In the genomic region with DNA sequence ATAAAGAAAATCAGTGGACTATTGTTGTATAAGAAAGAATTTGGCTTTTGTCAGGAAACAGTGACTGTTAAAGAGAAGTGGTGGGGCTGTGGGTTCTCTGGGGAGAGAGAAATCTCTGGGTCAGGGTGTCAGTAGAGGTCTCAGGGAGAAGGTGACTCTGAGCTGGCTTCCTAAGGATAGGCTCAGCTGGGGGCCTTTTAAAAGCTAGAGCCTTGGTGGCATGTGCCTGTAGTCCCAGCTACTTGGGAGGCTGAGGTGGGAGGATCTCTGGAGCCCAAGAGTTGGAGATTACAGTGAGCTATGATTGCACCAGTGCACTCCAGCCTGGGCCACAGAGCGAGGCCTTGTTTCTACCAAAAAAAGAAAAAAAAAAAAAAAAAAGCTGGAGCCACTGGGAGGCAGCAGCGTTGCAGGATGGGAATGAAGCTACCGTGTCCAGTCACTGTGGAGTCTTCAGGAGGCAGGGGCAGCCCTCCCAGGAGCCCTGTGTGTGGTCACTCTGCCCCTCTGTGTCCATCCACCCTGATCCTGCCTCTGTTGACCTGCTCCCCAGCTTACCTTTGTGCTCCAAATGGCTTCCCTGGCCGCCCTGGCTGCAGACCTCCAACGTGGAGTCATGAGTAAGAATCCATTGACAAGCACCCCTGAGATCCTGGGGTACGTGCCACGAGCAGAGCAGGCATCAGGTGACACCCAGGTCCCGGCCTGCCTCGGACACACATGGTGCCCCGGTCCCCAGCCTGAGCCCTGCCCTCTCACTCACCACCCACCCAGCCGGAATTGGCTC, we compare ENCODE assay signal across 10 cellular contexts. TPM values are rescaled to one million over a fixed set of nuclear protein-coding genes. Genes with fewer than 3 reads are reported as not detected.
DNase-seq lines count a peak whose midpoint lies in the region; ATAC-seq, FAIRE-seq and TF ChIP-seq lines count a peak whose summit lies in the region.
"Had no signal": no experiment of that assay in that cellular context is flagged by ENCODE, and none has a peak within 500 bp of the region (broad histone marks: within the 10 kb centered on the region; RNA-seq: fewer than 3 reads in every experiment).

No MANE protein-coding gene starts in this region.

- peaks cover 6% of the 10 kb centered on the region; the same call in 1 of the 3 replicates for H3K79me2 ChIP-seq in K562 (ENCODE audit: control insufficient read depth, insufficient read depth, low read length)

- TF ChIP-seq POLR2A in K562 (conservative IDR thresholded peaks at IDR 0.05): no peak

- no peaks in the 10 kb centered on the region for H3K9me3 Mint-ChIP-seq in T-cell
- H3K9me3 Mint-ChIP-seq in natural killer cell: no peaks in the 10 kb centered on the region

- peak; percentile 6 for TF ChIP-seq CTCF in AG04449 (IDR thresholded peaks at IDR 0.05; ENCODE audit: insufficient read depth, low read length, missing control alignments)
- TF ChIP-seq CTCF in K562 (IDR thresholded peaks at IDR 0.05 in 2 of 3, conservative IDR thresholded peaks at IDR 0.05 in 1 of 3; ENCODE audit: insufficient read depth in 2 of 3, low read depth in 1 of 3, low read length in 3 of 3): peak; percentile 18 to 40 (median 32); a peak in 2 of 6 replicates
- no peak for TF ChIP-seq CTCF in natural killer cell (IDR thresholded peaks at IDR 0.05)

- intact Hi-C loops in K562 (cut with micrococcal nuclease) (no loop called here), natural killer cell (cut with micrococcal nuclease) (no loop called here)

- no TSS peak for BruUV-seq in K562 (replicated peaks; lab: Mats Ljungman, UMichigan)

- H3K9me3 ChIP-seq in HUES48 (ENCODE audit: control insufficient read depth, insufficient read depth, low read length) (peaks cover 3% of the 10 kb centered on the region; the same call in 1 of the 2 replicates), K562 (replicated peaks; ENCODE audit: control insufficient read depth, insufficient read depth, low read depth, low read length) (peaks cover 4% of the 10 kb centered on the region; the same call in 1 of the 2 replicates)

- peak; percentile 80 for ATAC-seq in K562
- no peak for ATAC-seq in T-cell (replicated peaks in 1 of 4)
- no peak for ATAC-seq in natural killer cell

- no peak for TF ChIP-seq RAD21 in K562 (CRISPR knock-in tag; conservative IDR thresholded peaks at IDR 0.05 in 1 of 2, IDR thresholded peaks at IDR 0.05 in 1 of 2)

- POLR2A ChIA-PET in AG04449 (lab: Yijun Ruan, JAX): no interaction called here
- POLR2A ChIA-PET in K562 (lab: Yijun Ruan, JAX): interaction anchor here (0.6 to 0.7 kb wide), 3 partner anchors 8 to 310 kb away, joined by 3 to 4 read pairs (median 3); no protein-coding TSS in a partner anchor
- POLR2A ChIA-PET in T-cell (lab: Charles Lee): interaction anchor here in 1 of 2 donors (0.6 kb wide), 1 partner anchor 23 kb away, joined by 3 read pairs; no protein-coding TSS in a partner anchor

- H3K27ac ChIP-seq in HUES48 (ENCODE audit: low read depth, low read length): peak overlapping the region; percentile 19
- H3K27ac ChIP-seq in K562 (ENCODE audit: extremely low read depth, low read depth, low read length): peak overlapping the region; percentile 82; the same call in 2 of the 3 replicates
- H3K27ac ChIP-seq in layer of hippocampus (ENCODE audit: low read depth, low read length): peak overlapping the region; percentile 62

- no peak overlapping the region for H3K27ac Mint-ChIP-seq in T-cell
- no peak overlapping the region for H3K27ac Mint-ChIP-seq in natural killer cell

- DNase-seq in AG04449 (ENCODE audit: low read depth, low spot score): no peak
- peak; percentile 19 to 49 (median 34) for DNase-seq in K562 (ENCODE audit: extremely low read depth in 1 of 4, low spot score in 3 of 4)
- no peak for DNase-seq in T-cell
- no peak for DNase-seq in amniotic stem cell (lab: John Stamatoyannopoulos, UW)
- DNase-seq in natural killer cell: no peak
- DNase-seq in HT-29 (ENCODE audit: low spot score): no peak
- DNase-seq: activated gamma-delta T cell had no signal

- CTCF ChIA-PET in AG04449 (lab: Yijun Ruan, JAX): interaction anchor here (1.2 to 2.7 kb wide), 5 partner anchors 8 to 67 kb away, joined by 3 to 8 read pairs (median 4); no protein-coding TSS in a partner anchor
- CTCF ChIA-PET in K562 (lab: Yijun Ruan, JAX; ENCODE audit: low intra/inter-chr PET ratio): interaction anchor here (0.5 kb wide), 1 partner anchor 448 kb away, joined by 3 read pairs; no protein-coding TSS in a partner anchor
- CTCF ChIA-PET in T-cell (lab: Charles Lee): interaction anchor here (0.5 to 0.7 kb wide), 7 partner anchors 119 to 1168 kb away, joined by 3 to 9 read pairs (median 4); no protein-coding TSS in a partner anchor

- FAIRE-seq in K562 (lab: Jason Lieb, UNC): no peak
- FAIRE-seq: G401.6 had no signal

- H3K4me1 ChIP-seq in HUES48 (ENCODE audit: control insufficient read depth, insufficient read depth, low read length) (peaks cover 7% of the 10 kb centered on the region), K562 (replicated peaks in 1 of 2; ENCODE audit: control insufficient read depth in 2 of 2, insufficient read depth in 2 of 2, low read length in 2 of 2) (peaks cover 19 to 27% of the 10 kb centered on the region in 2 experiments)

- H3K4me1 Mint-ChIP-seq in T-cell (peaks cover 8 to 13% (median 11%) of the 10 kb centered on the region in 3 donors), natural killer cell (peaks cover 12 to 17% of the 10 kb centered on the region in 2 donors)

- 50% methylated on average over 5 of the region's 11 CpGs for WGBS in K562 (ENCODE audit: insufficient coverage, low coverage, missing lambda C conversion rate)

- no peaks in the 10 kb centered on the region for H3K36me3 Mint-ChIP-seq in T-cell
- no peaks in the 10 kb centered on the region for H3K36me3 Mint-ChIP-seq in natural killer cell

- in situ Hi-C loops in K562 (cut with MboI): no loop called here

- H3K36me3 ChIP-seq in HUES48 (ENCODE audit: control insufficient read depth, insufficient read depth, low read length): no peaks in the 10 kb centered on the region
- H3K36me3 ChIP-seq in K562 (ENCODE audit: control insufficient read depth, insufficient read depth, low read length): no peaks in the 10 kb centered on the region

- H3K4me3 Mint-ChIP-seq in T-cell (no peak overlapping the region), natural killer cell (no peak overlapping the region)

- no peaks in the 10 kb centered on the region for H3K27me3 Mint-ChIP-seq in T-cell
- H3K27me3 Mint-ChIP-seq in natural killer cell (ENCODE audit: low read depth in 2 of 2): no peaks in the 10 kb centered on the region

- no peak overlapping the region for H3K4me2 ChIP-seq in K562 (ENCODE audit: insufficient read depth, low read length)

- H2AFZ ChIP-seq in K562 (ENCODE audit: low read depth, low read length): peak overlapping the region; percentile 76

- H3K4me3 ChIP-seq in AG04449 (ENCODE audit: low read depth, low read length): no peak overlapping the region
- no peak overlapping the region for H3K4me3 ChIP-seq in HUES48 (ENCODE audit: low read depth, low read length)
- no peak overlapping the region for H3K4me3 ChIP-seq in K562

- no peak overlapping the region for H3K9ac ChIP-seq in HUES48 (ENCODE audit: low read depth, low read length)
- H3K9ac ChIP-seq in K562 (ENCODE audit: insufficient read depth in 1 of 2, low read depth in 2 of 2, low read length in 2 of 2): peak overlapping the region; percentile 53 to 61; a peak in 3 of 4 replicates

- TF ChIP-seq EP300 in K562 (IDR thresholded peaks at IDR 0.05; ENCODE audit: low read length): no peak

- H3K27me3 ChIP-seq in HUES48 (ENCODE audit: control insufficient read depth, insufficient read depth, low read length) (no peaks in the 10 kb centered on the region), K562 (ENCODE audit: control insufficient read depth in 2 of 2, insufficient read depth in 2 of 2, low read length in 2 of 2) (no peaks in the 10 kb centered on the region), layer of hippocampus (ENCODE audit: control insufficient read depth, insufficient read depth, low read length) (no peaks in the 10 kb centered on the region)

- H4K20me1 ChIP-seq in K562 (replicated peaks; ENCODE audit: control insufficient read depth, insufficient read depth, low read length): no peaks in the 10 kb centered on the region

- no peaks in the 10 kb centered on the region for H3K9me1 ChIP-seq in K562 (ENCODE audit: control insufficient read depth, insufficient read depth, low read length)

RNA-seq across cellular contexts. Expression of a gene that starts 5.4 kb away (rescaled TPM):
- 4.1 and 17.1 TPM in 2 replicates for total RNA-seq in K562 (2011; cell fraction: chromatin; rRNA removed; ENCODE audit: low replicate concordance)
- total RNA-seq in K562 (2011; cell fraction: nucleolus; rRNA removed): 95.8 and 97.4 TPM in 2 replicates
- total RNA-seq in K562 (2011; cell fraction: nucleoplasm; rRNA removed): 23.6 and 36.7 TPM in 2 replicates
- total RNA-seq in K562 (2014; rRNA removed) (440 and 672 TPM in 2 replicates), K562 (2014; rRNA removed; fragmentation: Illumina TruSeq; extraction: Trizol) (5.4 and 7.4 TPM in 2 replicates), K562 (2015; rRNA removed; fragmentation: Illumina TruSeq; extraction: Trizol) (253 and 254 TPM in 2 replicates), K562 (2021) (666 and 724 TPM in 2 replicates), T-cell (100 to 1,000 TPM; 182 to 334 (median 289) TPM), natural killer cell (100 to 1,000 TPM; 115 to 182 (median 133) TPM)
- polyA plus RNA-seq in K562 (2011; rRNA removed) (193 and 230 TPM in 2 replicates), K562 (2014; fragmentation: Illumina TruSeq; extraction: Trizol) (31.1 and 74.5 TPM in 2 replicates), K562 (2014; fragmentation: Nextera tagmentation; extraction: Ambion mirVana) (10 to 100 TPM; 23.0 to 67.2 TPM), K562 (2014; rRNA removed) (537 and 538 TPM in 2 replicates)
- 337 and 1,426 TPM in 2 replicates for polyA plus RNA-seq in K562 (2011; cell fraction: cytosol; rRNA removed)
- polyA plus RNA-seq in K562 (2011; cell fraction: nucleus; rRNA removed): 207 and 222 TPM in 2 replicates
- 377 and 537 TPM in 2 replicates for polyA plus RNA-seq in K562 (2012)
- polyA minus RNA-seq in K562 (2011; rRNA and poly(A)+ RNA removed): 8.4 and 13.6 TPM in 2 replicates
- polyA minus RNA-seq in K562 (2011; cell fraction: cytosol; rRNA and poly(A)+ RNA removed): 207 and 412 TPM in 2 replicates
- 52.9 and 75.3 TPM in 2 replicates for polyA minus RNA-seq in K562 (2011; cell fraction: nucleus; rRNA and poly(A)+ RNA removed)
- 875 and 977 TPM in 2 replicates for total RNA-seq in HT-29 (2014; rRNA removed; shearing (Covaris generic))

RNA-seq across cellular contexts. Expression of a gene that starts 31.1 kb away (rescaled TPM):
- 10.0 and 13.3 TPM in 2 replicates for total RNA-seq in K562 (2011; cell fraction: chromatin; rRNA removed; ENCODE audit: low replicate concordance)
- total RNA-seq in K562 (2011; cell fraction: nucleolus; rRNA removed): 7.1 and 10.0 TPM in 2 replicates
- total RNA-seq in K562 (2011; cell fraction: nucleoplasm; rRNA removed): 8.9 and 11.7 TPM in 2 replicates
- total RNA-seq in K562 (2014; rRNA removed): 2.0 and 3.1 TPM in 2 replicates
- total RNA-seq in K562 (2014; rRNA removed; fragmentation: Illumina TruSeq; extraction: Trizol): 1.5 and 1.9 TPM in 2 replicates
- total RNA-seq in K562 (2015; rRNA removed; fragmentation: Illumina TruSeq; extraction: Trizol): 2.1 and 2.5 TPM in 2 replicates
- 1.6 and 2.1 TPM in 2 replicates for total RNA-seq in K562 (2021)
- polyA plus RNA-seq in K562 (2011; rRNA removed): 2.5 and 4.4 TPM in 2 replicates
- 2.6 and 3.6 TPM in 2 replicates for polyA plus RNA-seq in K562 (2011; cell fraction: cytosol; rRNA removed)
- polyA plus RNA-seq in K562 (2011; cell fraction: nucleus; rRNA removed): 8.2 and 8.4 TPM in 2 replicates
- 2.7 and 7.0 TPM in 2 replicates for polyA plus RNA-seq in K562 (2012)
- 2.5 and 2.8 TPM in 2 replicates for polyA plus RNA-seq in K562 (2014; fragmentation: Illumina TruSeq; extraction: Trizol)
- polyA plus RNA-seq in K562 (2014; fragmentation: Nextera tagmentation; extraction: Ambion mirVana): under 1 TPM; 0.44 to 0.73 TPM
- polyA plus RNA-seq in K562 (2014; rRNA removed): 2.7 and 3.4 TPM in 2 replicates
- polyA minus RNA-seq in K562 (2011; rRNA and poly(A)+ RNA removed): 2.7 and 4.1 TPM in 2 replicates
- polyA minus RNA-seq in K562 (2011; cell fraction: cytosol; rRNA and poly(A)+ RNA removed): 0.91 and 0.95 TPM in 2 replicates
- polyA minus RNA-seq in K562 (2011; cell fraction: nucleus; rRNA and poly(A)+ RNA removed): 3.4 and 8.4 TPM in 2 replicates
- total RNA-seq in T-cell: 10 to 100 TPM; 16.2 to 24.2 (median 18.6) TPM
- 10 to 100 TPM in 2 of 3 donors, 1 to 10 TPM in 1; 9.2 to 14.1 (median 11.8) TPM for total RNA-seq in natural killer cell
- total RNA-seq in HT-29 (2014; rRNA removed; shearing (Covaris generic)): 7.7 and 9.7 TPM in 2 replicates

RNA-seq across cellular contexts. Expression of a gene that starts 50.0 kb away (rescaled TPM):
- total RNA-seq in K562 (2011; cell fraction: chromatin; rRNA removed; ENCODE audit: low replicate concordance): 14.7 and 36.7 TPM in 2 replicates
- 35.7 and 36.7 TPM in 2 replicates for total RNA-seq in K562 (2011; cell fraction: nucleolus; rRNA removed)
- 29.2 and 31.5 TPM in 2 replicates for total RNA-seq in K562 (2011; cell fraction: nucleoplasm; rRNA removed)
- total RNA-seq in K562 (2014; rRNA removed): 6.2 and 6.9 TPM in 2 replicates
- total RNA-seq in K562 (2014; rRNA removed; fragmentation: Illumina TruSeq; extraction: Trizol): 0.77 and 1.7 TPM in 2 replicates
- 1.4 and 2.4 TPM in 2 replicates for total RNA-seq in K562 (2015; rRNA removed; fragmentation: Illumina TruSeq; extraction: Trizol)
- 8.8 and 9.2 TPM in 2 replicates for total RNA-seq in K562 (2021)
- 8.3 and 19.3 TPM in 2 replicates for polyA plus RNA-seq in K562 (2011; rRNA removed)
- polyA plus RNA-seq in K562 (2011; cell fraction: cytosol; rRNA removed): 23.7 and 24.3 TPM in 2 replicates
- polyA plus RNA-seq in K562 (2011; cell fraction: nucleus; rRNA removed): 69.3 and 80.1 TPM in 2 replicates
- polyA plus RNA-seq in K562 (2012): 5.7 and 7.9 TPM in 2 replicates
- polyA plus RNA-seq in K562 (2014; fragmentation: Illumina TruSeq; extraction: Trizol): 4.8 and 7.4 TPM in 2 replicates
- polyA plus RNA-seq in K562 (2014; fragmentation: Nextera tagmentation; extraction: Ambion mirVana): 1 to 10 TPM; 1.3 to 2.9 TPM
- polyA plus RNA-seq in K562 (2014; rRNA removed): 12.1 and 12.4 TPM in 2 replicates
- polyA minus RNA-seq in K562 (2011; rRNA and poly(A)+ RNA removed): 1.5 and 2.2 TPM in 2 replicates
- 2.7 and 3.8 TPM in 2 replicates for polyA minus RNA-seq in K562 (2011; cell fraction: cytosol; rRNA and poly(A)+ RNA removed)
- 5.3 and 10.7 TPM in 2 replicates for polyA minus RNA-seq in K562 (2011; cell fraction: nucleus; rRNA and poly(A)+ RNA removed)
- 1 to 10 TPM; 1.2 to 3.9 (median 2.8) TPM for total RNA-seq in T-cell
- 10 to 100 TPM in 1 of 3 donors, 1 to 10 TPM in 1, under 1 TPM in 1; 0.88 to 24.5 (median 1.3) TPM for total RNA-seq in natural killer cell
- total RNA-seq in HT-29 (2014; rRNA removed; shearing (Covaris generic)): 0.79 and 0.91 TPM in 2 replicates

Comparison
In these comparisons a context has a peak if more than half of its experiments do, and no peak if none do; other contexts are left out.
1. DNase-seq: peak in K562 (4 of 4); none in AG04449 (single experiment), T-cell (0 of 34), amniotic stem cell (single experiment), natural killer cell (single experiment) and HT-29 (single experiment).
2. H3K27ac ChIP-seq: peak in every context shown above with its lines; median percentile 82 in K562; 62 in layer of hippocampus; 19 in HUES48.